8 cellular contexts compared by ENCODE assay signal in genomic region chr18:54303408-54303807, GRCh38.
"Had no signal": no experiment of that assay in that cellular context is flagged by ENCODE, and none has a peak within 500 bp of the region (broad histone marks: within the 10 kb centered on the region; RNA-seq: fewer than 3 reads in every experiment).

No MANE protein-coding gene starts in this region.

- H3K4me3 ChIP-seq: GM23248, HAP-1 had no signal

- ATAC-seq: HCT116, HepG2 had no signal

- DNase-seq: GM23248, GOT3, H7, HFFc6, KBM-7 had no signal
